ENCODE assay signal across 15 cellular contexts in genomic region chr2:30405266-30405592, GRCh38.
"Had no signal": no experiment of that assay in that cellular context is flagged by ENCODE, and none has a peak within 500 bp of the region (broad histone marks: within the 10 kb centered on the region; RNA-seq: fewer than 3 reads in every experiment).

No MANE protein-coding gene starts in this region.

- H3K27me3 ChIP-seq: colonic mucosa had no signal

- H3K9me3 ChIP-seq: colonic mucosa had no signal

- DNase-seq: activated CD4-positive, alpha-beta T cell treated with anti-CD3 and anti-CD28 coated beads, Interleukin-2, amount 10 ng/mL, durations not matched to agents 24 days and 14 days; activated naive CD4-positive, alpha-beta T cell; activated naive CD8-positive, alpha-beta T cell treated with anti-CD3 and anti-CD28 coated beads, Interleukin-2, amount 10 ng/mL, durations not matched to agents 7 days and 5 days; activated T-cell treated with anti-CD3 and anti-CD28 coated beads for 4 hours; central memory CD4-positive, alpha-beta T cell; colonic mucosa; immature natural killer cell; nucleus accumbens; stimulated activated CD4-positive, alpha-beta T cell treated with anti-CD3 and anti-CD28 coated beads, Interleukin-15, amount 100 ng/mL, for 24 hours; stimulated activated CD4-positive, alpha-beta T cell treated with anti-CD3 and anti-CD28 coated beads, Interleukin-4, amount 100 ng/mL, for 1 hour; substantia nigra; T-helper 2 cell; trophoblast cell had no signal

- H3K4me3 ChIP-seq: colonic mucosa, lung, skin epidermis had no signal

- H3K27ac ChIP-seq: colonic mucosa had no signal

- H3K36me3 ChIP-seq: colonic mucosa had no signal
